Comparison of ENCODE assay signal across 1 cellular context in the genomic region with DNA sequence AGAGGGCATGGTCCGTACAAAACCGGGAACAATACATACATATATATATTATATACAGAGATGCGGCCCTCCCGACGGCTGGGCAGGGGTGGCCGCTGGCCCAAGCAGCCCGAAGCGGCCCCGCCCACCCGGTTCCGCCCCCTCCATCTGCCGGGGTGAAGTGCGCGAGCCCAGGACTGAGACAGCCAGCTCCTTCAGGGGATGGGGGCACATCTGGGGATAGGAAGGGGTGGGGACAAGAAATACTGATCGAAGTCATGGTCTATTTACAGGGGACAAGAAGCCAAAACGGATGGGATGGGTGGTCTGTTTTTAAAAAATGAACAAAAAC.
TF ChIP-seq lines count a peak whose summit lies in the region.

No MANE protein-coding gene starts in this region.

TF ChIP-seq in HepG2, 621 proteins besides CTCF, POLR2A, EP300 and RAD21:
- no peak for TF ChIP-seq EEA1 (CRISPR knock-in tag; IDR thresholded peaks at IDR 0.05; ENCODE audit: borderline replicate concordance)
- no peak for TF ChIP-seq ZFAT (CRISPR knock-in tag; conservative IDR thresholded peaks at IDR 0.05)
- TF ChIP-seq ELF1 (CRISPR knock-in tag; IDR thresholded peaks at IDR 0.05): no peak
- TF ChIP-seq ZFP41 (CRISPR knock-in tag; IDR thresholded peaks at IDR 0.05; ENCODE audit: borderline replicate concordance): no peak
- TF ChIP-seq, protein P1, sequence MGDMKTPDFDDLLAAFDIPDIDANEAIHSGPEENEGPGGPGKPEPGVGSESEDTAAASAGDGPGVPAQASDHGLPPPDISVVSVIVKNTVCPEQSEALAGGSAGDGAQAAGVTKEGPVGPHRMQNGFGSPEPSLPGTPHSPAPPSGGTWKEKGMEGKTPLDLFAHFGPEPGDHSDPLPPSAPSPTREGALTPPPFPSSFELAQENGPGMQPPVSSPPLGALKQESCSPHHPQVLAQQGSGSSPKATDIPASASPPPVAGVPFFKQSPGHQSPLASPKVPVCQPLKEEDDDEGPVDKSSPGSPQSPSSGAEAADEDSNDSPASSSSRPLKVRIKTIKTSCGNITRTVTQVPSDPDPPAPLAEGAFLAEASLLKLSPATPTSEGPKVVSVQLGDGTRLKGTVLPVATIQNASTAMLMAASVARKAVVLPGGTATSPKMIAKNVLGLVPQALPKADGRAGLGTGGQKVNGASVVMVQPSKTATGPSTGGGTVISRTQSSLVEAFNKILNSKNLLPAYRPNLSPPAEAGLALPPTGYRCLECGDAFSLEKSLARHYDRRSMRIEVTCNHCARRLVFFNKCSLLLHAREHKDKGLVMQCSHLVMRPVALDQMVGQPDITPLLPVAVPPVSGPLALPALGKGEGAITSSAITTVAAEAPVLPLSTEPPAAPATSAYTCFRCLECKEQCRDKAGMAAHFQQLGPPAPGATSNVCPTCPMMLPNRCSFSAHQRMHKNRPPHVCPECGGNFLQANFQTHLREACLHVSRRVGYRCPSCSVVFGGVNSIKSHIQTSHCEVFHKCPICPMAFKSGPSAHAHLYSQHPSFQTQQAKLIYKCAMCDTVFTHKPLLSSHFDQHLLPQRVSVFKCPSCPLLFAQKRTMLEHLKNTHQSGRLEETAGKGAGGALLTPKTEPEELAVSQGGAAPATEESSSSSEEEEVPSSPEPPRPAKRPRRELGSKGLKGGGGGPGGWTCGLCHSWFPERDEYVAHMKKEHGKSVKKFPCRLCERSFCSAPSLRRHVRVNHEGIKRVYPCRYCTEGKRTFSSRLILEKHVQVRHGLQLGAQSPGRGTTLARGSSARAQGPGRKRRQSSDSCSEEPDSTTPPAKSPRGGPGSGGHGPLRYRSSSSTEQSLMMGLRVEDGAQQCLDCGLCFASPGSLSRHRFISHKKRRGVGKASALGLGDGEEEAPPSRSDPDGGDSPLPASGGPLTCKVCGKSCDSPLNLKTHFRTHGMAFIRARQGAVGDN (CRISPR knock-in tag; IDR thresholded peaks at IDR 0.05): no peak
- no peak for TF ChIP-seq CC2D1A (CRISPR knock-in tag; IDR thresholded peaks at IDR 0.05)
- no peak for TF ChIP-seq NONO (IDR thresholded peaks at IDR 0.05)
- no peak for TF ChIP-seq NONO (CRISPR knock-in tag; conservative IDR thresholded peaks at IDR 0.05)
- TF ChIP-seq ELF3 (CRISPR knock-in tag; IDR thresholded peaks at IDR 0.05): no peak
- TF ChIP-seq, protein P2, sequence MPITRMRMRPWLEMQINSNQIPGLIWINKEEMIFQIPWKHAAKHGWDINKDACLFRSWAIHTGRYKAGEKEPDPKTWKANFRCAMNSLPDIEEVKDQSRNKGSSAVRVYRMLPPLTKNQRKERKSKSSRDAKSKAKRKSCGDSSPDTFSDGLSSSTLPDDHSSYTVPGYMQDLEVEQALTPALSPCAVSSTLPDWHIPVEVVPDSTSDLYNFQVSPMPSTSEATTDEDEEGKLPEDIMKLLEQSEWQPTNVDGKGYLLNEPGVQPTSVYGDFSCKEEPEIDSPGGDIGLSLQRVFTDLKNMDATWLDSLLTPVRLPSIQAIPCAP (CRISPR knock-in tag; IDR thresholded peaks at IDR 0.05; ENCODE audit: low read depth): no peak
- TF ChIP-seq MEF2D (CRISPR knock-in tag; IDR thresholded peaks at IDR 0.05): no peak
- no peak for TF ChIP-seq FOXP1 (IDR thresholded peaks at IDR 0.05)
- no peak for TF ChIP-seq FOXP1 (CRISPR knock-in tag; IDR thresholded peaks at IDR 0.05)
- TF ChIP-seq, protein P3, sequence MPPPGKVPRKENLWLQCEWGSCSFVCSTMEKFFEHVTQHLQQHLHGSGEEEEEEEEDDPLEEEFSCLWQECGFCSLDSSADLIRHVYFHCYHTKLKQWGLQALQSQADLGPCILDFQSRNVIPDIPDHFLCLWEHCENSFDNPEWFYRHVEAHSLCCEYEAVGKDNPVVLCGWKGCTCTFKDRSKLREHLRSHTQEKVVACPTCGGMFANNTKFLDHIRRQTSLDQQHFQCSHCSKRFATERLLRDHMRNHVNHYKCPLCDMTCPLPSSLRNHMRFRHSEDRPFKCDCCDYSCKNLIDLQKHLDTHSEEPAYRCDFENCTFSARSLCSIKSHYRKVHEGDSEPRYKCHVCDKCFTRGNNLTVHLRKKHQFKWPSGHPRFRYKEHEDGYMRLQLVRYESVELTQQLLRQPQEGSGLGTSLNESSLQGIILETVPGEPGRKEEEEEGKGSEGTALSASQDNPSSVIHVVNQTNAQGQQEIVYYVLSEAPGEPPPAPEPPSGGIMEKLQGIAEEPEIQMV (CRISPR knock-in tag; IDR thresholded peaks at IDR 0.05; ENCODE audit: low read depth): no peak
- TF ChIP-seq ATF7-NPFF (CRISPR knock-in tag; IDR thresholded peaks at IDR 0.05; ENCODE audit: low read depth): no peak
- TF ChIP-seq, protein P4, sequence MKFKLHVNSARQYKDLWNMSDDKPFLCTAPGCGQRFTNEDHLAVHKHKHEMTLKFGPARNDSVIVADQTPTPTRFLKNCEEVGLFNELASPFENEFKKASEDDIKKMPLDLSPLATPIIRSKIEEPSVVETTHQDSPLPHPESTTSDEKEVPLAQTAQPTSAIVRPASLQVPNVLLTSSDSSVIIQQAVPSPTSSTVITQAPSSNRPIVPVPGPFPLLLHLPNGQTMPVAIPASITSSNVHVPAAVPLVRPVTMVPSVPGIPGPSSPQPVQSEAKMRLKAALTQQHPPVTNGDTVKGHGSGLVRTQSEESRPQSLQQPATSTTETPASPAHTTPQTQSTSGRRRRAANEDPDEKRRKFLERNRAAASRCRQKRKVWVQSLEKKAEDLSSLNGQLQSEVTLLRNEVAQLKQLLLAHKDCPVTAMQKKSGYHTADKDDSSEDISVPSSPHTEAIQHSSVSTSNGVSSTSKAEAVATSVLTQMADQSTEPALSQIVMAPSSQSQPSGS (CRISPR knock-in tag; IDR thresholded peaks at IDR 0.05): no peak
TF ChIP-seq in HepG2: peak in this region for 0.
